ENCODE assay signal across 8 cellular contexts in the genomic region with DNA sequence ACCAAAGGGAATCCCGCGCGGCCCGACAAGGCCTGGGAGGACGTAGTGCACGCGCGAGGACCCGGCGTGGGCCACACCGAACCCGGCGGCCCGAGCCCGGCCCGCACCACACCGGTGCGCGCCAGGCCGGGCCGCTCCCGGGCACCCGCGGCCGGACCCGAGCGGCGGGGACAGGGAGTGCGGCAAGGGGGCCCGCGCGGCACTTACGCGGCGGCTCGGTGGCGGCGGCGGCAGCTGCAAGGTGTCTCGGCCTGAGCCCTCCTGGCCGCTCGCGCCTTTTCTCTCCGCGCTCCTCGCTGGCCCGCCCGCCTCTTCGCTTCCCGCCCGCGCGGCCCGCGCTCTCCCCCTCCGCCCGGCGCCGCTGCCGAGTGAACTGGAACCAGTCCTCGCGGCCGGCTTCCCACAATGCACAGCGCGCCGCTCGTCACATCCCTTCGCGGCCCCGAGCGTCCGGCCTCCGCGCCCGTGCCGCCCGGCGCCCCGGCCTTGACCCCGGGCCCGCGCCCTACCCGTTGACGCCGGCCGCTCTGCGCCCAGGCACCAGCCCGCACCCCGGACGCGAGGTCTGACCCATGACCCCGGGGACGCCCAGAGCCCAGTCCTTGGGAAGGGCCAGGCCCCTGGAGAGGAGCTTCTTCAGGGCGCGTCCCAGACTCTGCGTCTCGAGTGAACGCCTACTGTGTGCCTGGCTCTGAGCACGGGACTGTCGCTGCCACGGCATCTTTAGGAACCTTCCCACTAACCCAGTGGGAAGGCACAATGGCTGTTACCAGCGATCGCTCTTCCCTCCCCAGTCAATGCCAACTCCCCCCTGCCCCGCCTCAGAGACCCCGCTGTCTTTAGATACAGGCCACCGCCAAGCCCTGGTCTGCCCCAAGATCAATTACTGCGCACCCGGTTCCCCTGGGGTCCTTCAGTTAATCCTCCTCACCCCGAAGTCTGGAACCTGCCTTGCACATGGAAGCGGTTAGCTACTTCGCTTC. TPM values are rescaled to one million over a fixed set of nuclear protein-coding genes. Genes with fewer than 3 reads are reported as not detected.
DNase-seq lines count a peak whose midpoint lies in the region; ATAC-seq and TF ChIP-seq lines count a peak whose summit lies in the region.

A gene (minus strand): TSS at position 377 of the 983 bp plus-strand sequence. CDS start 10,138 bp downstream, outside the sequence.

- no peak for TF ChIP-seq RAD21 in liver (IDR thresholded peaks at IDR 0.05)

- H3K9ac ChIP-seq in liver (ENCODE audit: low read depth in 1 of 2, low read length in 2 of 2), result peak within 1 kb of the TSS; percentile 57 to 78

- DNase-seq in AG09309 (ENCODE audit: low read depth) (no peak), NCI-H510A treated with DMSO at 0.1 percent for 48 hours (lab: John Stamatoyannopoulos, UW) (peak; percentile 48), dermis blood vessel endothelial cell (peak; percentile 91)
- DNase-seq in activated CD4-positive, alpha-beta T cell treated with anti-CD3 and anti-CD28 coated beads, Interleukin-2, amount 50 U/mL, for 24 hours (ENCODE audit: low read depth in 1 of 2, low spot score in 1 of 2), result peak; percentile 68 to 69
- peak; percentile 82 for DNase-seq in stimulated activated CD4-positive, alpha-beta T cell treated with anti-CD3 and anti-CD28 coated beads, Interleukin-4, amount 100 ng/mL, for 24 hours

- no peaks in the 10 kb centered on the region for H3K27me3 ChIP-seq in liver (ENCODE audit: control insufficient read depth in 4 of 4, insufficient read depth in 4 of 4, low read length in 3 of 4)

- 6% methylated on average over 111 of the region's 111 CpGs for WGBS in liver

- H3K4me3 ChIP-seq in AG09309 (ENCODE audit: control insufficient read depth, low read depth, low read length) (peak within 1 kb of the TSS; percentile 77), liver (ENCODE audit: low read depth in 1 of 3, low read length in 3 of 3) (peak within 1 kb of the TSS; percentile 59 to 95 (median 87))

- H3K36me3 ChIP-seq in liver (ENCODE audit: control insufficient read depth in 4 of 4, insufficient read depth in 3 of 4, low read depth in 1 of 4, low read length in 3 of 4), result no peaks in the 10 kb centered on the region

- H3K9me3 ChIP-seq in liver (ENCODE audit: control insufficient read depth in 4 of 4, low read length in 3 of 4), result no peaks in the 10 kb centered on the region

- peaks cover 1 to 15% (median 7%) of the 10 kb centered on the region in 4 donors for H3K4me1 ChIP-seq in liver (ENCODE audit: control insufficient read depth in 4 of 4, insufficient read depth in 4 of 4, low read length in 3 of 4)

- ATAC-seq in GM18870 (IDR thresholded peaks at IDR 0.05; ENCODE audit: unreplicated experiment) (peak; percentile 59), HG03103 (IDR thresholded peaks at IDR 0.05; ENCODE audit: low read depth, unreplicated experiment) (peak; percentile 74)

- TF ChIP-seq CTCF in AG09309 (IDR thresholded peaks at IDR 0.05; ENCODE audit: control insufficient read depth, insufficient read depth, low read depth, low read length, missing control alignments), result no peak
- TF ChIP-seq CTCF in liver (IDR thresholded peaks at IDR 0.05; ENCODE audit: low read depth, low read length, missing input control), result no peak

- H3K27ac ChIP-seq in liver (ENCODE audit: low read depth in 1 of 2, low read length in 2 of 2), result peak within 1 kb of the TSS; percentile 69

TF ChIP-seq in liver, 16 proteins besides CTCF, POLR2A, EP300 and RAD21:
- TF ChIP-seq RXRA (IDR thresholded peaks at IDR 0.05) (peak; percentile 26 to 31), TAF1 (conservative IDR thresholded peaks at IDR 0.05) (no peak), HNF4A (conservative IDR thresholded peaks at IDR 0.05) (no peak), JUND (IDR thresholded peaks at IDR 0.05) (no peak), FOXA1 (IDR thresholded peaks at IDR 0.05) (no peak), YY1 (IDR thresholded peaks at IDR 0.05) (peak; percentile 19), GABPA (IDR thresholded peaks at IDR 0.05 in 1 of 2, conservative IDR thresholded peaks at IDR 0.05 in 1 of 2) (peak in 1 of 2 donors; percentile 73), FOXA2 (IDR thresholded peaks at IDR 0.05) (no peak), NR2F2 (IDR thresholded peaks at IDR 0.05) (peak; percentile 27)
- TF ChIP-seq, protein P1, sequence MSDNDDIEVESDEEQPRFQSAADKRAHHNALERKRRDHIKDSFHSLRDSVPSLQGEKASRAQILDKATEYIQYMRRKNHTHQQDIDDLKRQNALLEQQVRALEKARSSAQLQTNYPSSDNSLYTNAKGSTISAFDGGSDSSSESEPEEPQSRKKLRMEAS (IDR thresholded peaks at IDR 0.05), result no peak

RNA-seq across cellular contexts. Expression of the gene that starts here (rescaled TPM):
- 219 and 227 TPM in 2 replicates for total RNA-seq in dermis blood vessel endothelial cell
- total RNA-seq in liver, result 100 to 1,000 TPM in 1 of 2 donors, 10 to 100 TPM in 1; 72.6 to 113 TPM
- 10 to 100 TPM; 33.7 to 52.9 TPM for polyA plus RNA-seq in liver
